In genomic region chr19:55477905-55478304, GRCh38 we compare ENCODE assay signal across 9 cellular contexts. TPM values are rescaled to one million over a fixed set of nuclear protein-coding genes. Genes with fewer than 3 reads are reported as not detected.
DNase-seq lines count a peak whose midpoint lies in the region; ATAC-seq and TF ChIP-seq lines count a peak whose summit lies in the region.
"Had no signal": no experiment of that assay in that cellular context is flagged by ENCODE, and none has a peak within 500 bp of the region (broad histone marks: within the 10 kb centered on the region; RNA-seq: fewer than 3 reads in every experiment).

No MANE protein-coding gene starts in this region.

- no peaks in the 10 kb centered on the region for H3K27me3 ChIP-seq in DND-41 (ENCODE audit: insufficient read depth, low read length, poor library complexity)
- no peaks in the 10 kb centered on the region for H3K27me3 ChIP-seq in dorsolateral prefrontal cortex

- H3K9me3 Mint-ChIP-seq in osteocyte (ENCODE audit: unreplicated experiment), result no peaks in the 10 kb centered on the region

- H3K36me3 Mint-ChIP-seq in osteocyte (ENCODE audit: unreplicated experiment), result no peaks in the 10 kb centered on the region

- POLR2A ChIA-PET in GM10248 (lab: Yijun Ruan, JAX), result no interaction called here

- CTCF ChIA-PET in GM10248 (lab: Yijun Ruan, JAX), result interaction anchor here (2.6 to 5.2 kb wide), 2 partner anchors 10 to 26 kb away, joined by 15 to 41 read pairs; no protein-coding TSS in a partner anchor

- intact Hi-C loops in dorsolateral prefrontal cortex (cut with DNase I), result loop anchor here in 1 of 2 donors (2.0 kb wide), 1 partner anchor 121 kb away; the partner anchor contains the start of gene FIZ1

- no peak overlapping the region for H2AFZ ChIP-seq in DND-41 (ENCODE audit: low read depth, low read length)

- H3K27ac ChIP-seq in DND-41 (ENCODE audit: low read length) (peak overlapping the region; percentile 52), dorsolateral prefrontal cortex (no peak overlapping the region)

- H3K79me2 ChIP-seq in DND-41 (ENCODE audit: insufficient read depth, low read length), result peaks cover 38% of the 10 kb centered on the region

- no peak for DNase-seq in DND-41
- no peak for DNase-seq in NB4 (ENCODE audit: low read depth)
- no peak for DNase-seq in dorsolateral prefrontal cortex
- no peak for DNase-seq in osteocyte (ENCODE audit: extremely low spot score, unreplicated experiment)
- no peak for DNase-seq in dermis blood vessel endothelial cell
- DNase-seq in NCI-H1694 (lab: John Stamatoyannopoulos, UW), result no peak
- no peak for DNase-seq in GM10248 (ENCODE audit: extremely low spot score)
- DNase-seq: GOT3 had no signal

- TF ChIP-seq CTCF in DND-41 (IDR thresholded peaks at IDR 0.05; ENCODE audit: borderline replicate concordance, extremely low read depth, low read length, poor library complexity, severe bottlenecking) (no peak), NB4 (IDR thresholded peaks at IDR 0.05; ENCODE audit: low read depth, low read length) (no peak), dorsolateral prefrontal cortex (IDR thresholded peaks at IDR 0.05 in 54 of 56, conservative IDR thresholded peaks at IDR 0.05 in 2 of 56; ENCODE audit: low read depth in 1 of 56, partially characterized antibody in 56 of 56) (no peak), osteocyte (IDR thresholded peaks at IDR 0.05) (no peak), GM10248 (IDR thresholded peaks at IDR 0.05; ENCODE audit: control extremely low read depth, extremely low read depth, low read depth, missing control alignments) (no peak)

- H3K9me3 ChIP-seq in DND-41 (ENCODE audit: insufficient read depth, low read length, severe bottlenecking), result no peaks in the 10 kb centered on the region

- H3K4me1 ChIP-seq in DND-41 (ENCODE audit: insufficient read depth, low read length), result peaks cover 41% of the 10 kb centered on the region

- H4K20me1 ChIP-seq in DND-41 (ENCODE audit: insufficient read depth, low read length), result peaks cover 14% of the 10 kb centered on the region

- peak overlapping the region; percentile 61 for H3K9ac ChIP-seq in DND-41 (ENCODE audit: low read depth, low read length)

- H3K27ac Mint-ChIP-seq in osteocyte (ENCODE audit: unreplicated experiment), result no peak overlapping the region

- peaks cover 15% of the 10 kb centered on the region for H3K36me3 ChIP-seq in DND-41 (ENCODE audit: insufficient read depth, low read length)

- H3K4me2 ChIP-seq in DND-41 (ENCODE audit: insufficient read depth, low read length), result peak overlapping the region; percentile 68

- ATAC-seq in DND-41 (ENCODE audit: insufficient read depth, low read depth), result no peak
- no peak for ATAC-seq in HG03039 (IDR thresholded peaks at IDR 0.05; ENCODE audit: unreplicated experiment)

- no peak for TF ChIP-seq POLR2A in NB4 (IDR thresholded peaks at IDR 0.05; ENCODE audit: extremely low read depth, insufficient read length)

- H3K4me3 ChIP-seq in DND-41 (ENCODE audit: low read depth in 1 of 2, low read length in 2 of 2) (peak overlapping the region; percentile 77 to 85; a peak in 3 of 4 replicates), NB4 (ENCODE audit: low read depth, low read length) (peak overlapping the region; percentile 78), dorsolateral prefrontal cortex (peak overlapping the region in 35 of 59 donors; percentile 52 to 92 (median 71))

- peak overlapping the region; percentile 91 for H3K4me3 Mint-ChIP-seq in osteocyte (ENCODE audit: unreplicated experiment)

- H3K27me3 Mint-ChIP-seq in osteocyte (ENCODE audit: unreplicated experiment), result no peaks in the 10 kb centered on the region

- H3K4me1 Mint-ChIP-seq in osteocyte (ENCODE audit: unreplicated experiment), result peaks cover 51% of the 10 kb centered on the region

RNA-seq across cellular contexts. Expression of gene ZNF628, which starts 1.5 kb away (rescaled TPM):
- total RNA-seq in dorsolateral prefrontal cortex (10 to 100 TPM in 8 of 120 experiments, 1 to 10 TPM in 112; 3.1 to 14.2 (median 6.2) TPM), osteocyte (10.4 and 11.6 TPM in 2 replicates), dermis blood vessel endothelial cell (1.4 and 3.3 TPM in 2 replicates)

RNA-seq across cellular contexts. Expression of gene NAT14, which starts 7.1 kb away (rescaled TPM):
- total RNA-seq in dorsolateral prefrontal cortex (10 to 100 TPM; 31.4 to 82.8 (median 57.2) TPM), osteocyte (54.2 and 58.2 TPM in 2 replicates), dermis blood vessel endothelial cell (8.7 and 14.5 TPM in 2 replicates)

RNA-seq across cellular contexts. Expression of gene SSC5D, which starts 10.3 kb away (rescaled TPM):
- total RNA-seq in dorsolateral prefrontal cortex, result 10 to 100 TPM in 1 of 120 experiments, 1 to 10 TPM in 119; 1.3 to 11.4 (median 4.6) TPM
- 21.5 and 22.1 TPM in 2 replicates for total RNA-seq in osteocyte
- total RNA-seq in dermis blood vessel endothelial cell, result 0.19 and 0.51 TPM in 2 replicates

RNA-seq across cellular contexts. Expression of gene C19orf85, which starts 13.4 kb away (rescaled TPM):
- total RNA-seq in dorsolateral prefrontal cortex (under 1 TPM in 1 of 120 experiments, not detected in 119; 0.57 TPM), osteocyte (not detected in 2 replicates), dermis blood vessel endothelial cell (not detected in 2 replicates)

RNA-seq across cellular contexts. Expression of gene ISOC2, which starts 16.5 kb away (rescaled TPM):
- total RNA-seq in dorsolateral prefrontal cortex, result 10 to 100 TPM; 25.1 to 48.5 (median 36.7) TPM
- total RNA-seq in osteocyte, result 37.0 and 39.8 TPM in 2 replicates
- total RNA-seq in dermis blood vessel endothelial cell, result 56.2 and 76.5 TPM in 2 replicates
